17 cellular contexts compared by ENCODE assay signal in genomic region chr14:71290301-71290700, GRCh38. TPM values are rescaled to one million over a fixed set of nuclear protein-coding genes. Genes with fewer than 3 reads are reported as not detected.
DNase-seq lines count a peak whose midpoint lies in the region; ATAC-seq and TF ChIP-seq lines count a peak whose summit lies in the region.
"Had no signal": no experiment of that assay in that cellular context is flagged by ENCODE, and none has a peak within 500 bp of the region (broad histone marks: within the 10 kb centered on the region; RNA-seq: fewer than 3 reads in every experiment).

No MANE protein-coding gene starts in this region.

- in situ Hi-C loops in astrocyte of the spinal cord (cut with HindIII; ENCODE audit: low sequenced_read_pairs): no loop called here

- intact Hi-C loops in left colon (cut with DNase I, micrococcal nuclease): no loop called here

- ATAC-seq in GM23338: no peak
- ATAC-seq in left colon: peak; percentile 24

- H3K36me3 Mint-ChIP-seq in GM23338 (ENCODE audit: low read depth): peaks cover 5% of the 10 kb centered on the region; the same call in 2 of the 3 replicates
- H3K36me3 Mint-ChIP-seq: CD4-positive, CD25-positive, alpha-beta regulatory T cell had no signal

- H3K9me3 ChIP-seq in MM.1S (replicated peaks; ENCODE audit: insufficient read depth, low read length): no peaks in the 10 kb centered on the region
- H3K9me3 ChIP-seq in suprapubic skin: no peaks in the 10 kb centered on the region
- H3K9me3 ChIP-seq in right atrium auricular region: peaks cover 0 to 2% of the 10 kb centered on the region in 2 donors
- H3K9me3 ChIP-seq: SJSA1 had no signal

- no peaks in the 10 kb centered on the region for H3K79me2 ChIP-seq in GM23338 (replicated peaks; ENCODE audit: insufficient read depth)
- H3K79me2 ChIP-seq in MM.1S (ENCODE audit: low read length): no peaks in the 10 kb centered on the region

- H3K9ac ChIP-seq in MM.1S (ENCODE audit: low read length): peak overlapping the region; percentile 35; the same call in 1 of the 2 replicates

- TF ChIP-seq EP300 in suprapubic skin (IDR thresholded peaks at IDR 0.05): no peak

- peaks cover 4% of the 10 kb centered on the region; the same call in 1 of the 3 replicates for H3K4me1 Mint-ChIP-seq in GM23338

- H3K36me3 ChIP-seq in GM23338 (ENCODE audit: insufficient read depth): no peaks in the 10 kb centered on the region
- H3K36me3 ChIP-seq in MM.1S (replicated peaks; ENCODE audit: insufficient read depth, low read length): no peaks in the 10 kb centered on the region
- H3K36me3 ChIP-seq in suprapubic skin: no peaks in the 10 kb centered on the region
- H3K36me3 ChIP-seq in right atrium auricular region: no peaks in the 10 kb centered on the region
- H3K36me3 ChIP-seq: cardiac muscle cell, SJSA1 had no signal

- H3K9me2 ChIP-seq in GM23338 (ENCODE audit: insufficient read depth) (peaks cover 4% of the 10 kb centered on the region; the same call in 1 of the 2 replicates), MM.1S (replicated peaks; ENCODE audit: insufficient read depth, low read length) (no peaks in the 10 kb centered on the region)

- TF ChIP-seq POLR2A in suprapubic skin (IDR thresholded peaks at IDR 0.05): no peak

- H3K27me3 ChIP-seq in GM23338 (ENCODE audit: insufficient read depth) (no peaks in the 10 kb centered on the region), MM.1S (replicated peaks; ENCODE audit: insufficient read depth, low read length) (no peaks in the 10 kb centered on the region), suprapubic skin (no peaks in the 10 kb centered on the region), right atrium auricular region (no peaks in the 10 kb centered on the region)
- H3K27me3 ChIP-seq: cardiac muscle cell, dorsolateral prefrontal cortex, SJSA1 had no signal

- H3K9me3 Mint-ChIP-seq in GM23338: peaks cover 6% of the 10 kb centered on the region
- H3K9me3 Mint-ChIP-seq: neural crest cell; T-helper 1 cell treated with Interleukin-12 subunit alpha and Interleukin-12 subunit beta and Interleukin-4 antibody, amounts not matched to agents 30 μg/mL and 1 μg/mL, for 36 hours had no signal

- H3K4me3 ChIP-seq in GM23338: no peak overlapping the region
- no peak overlapping the region; the same call in 1 of the 2 replicates for H3K4me3 ChIP-seq in MM.1S (ENCODE audit: low read length)
- no peak overlapping the region for H3K4me3 ChIP-seq in astrocyte of the spinal cord (ENCODE audit: low read depth, low read length)
- no peak overlapping the region for H3K4me3 ChIP-seq in suprapubic skin
- no peak overlapping the region for H3K4me3 ChIP-seq in right atrium auricular region
- H3K4me3 ChIP-seq: cardiac muscle cell, dorsolateral prefrontal cortex, SJSA1 had no signal

- H3F3A ChIP-seq in GM23338 (replicated peaks; ENCODE audit: low read depth) (no peaks in the 10 kb centered on the region), MM.1S (ENCODE audit: insufficient read depth, low read length) (peaks cover 20% of the 10 kb centered on the region)

- H2AFZ ChIP-seq in GM23338 (no peak overlapping the region), MM.1S (ENCODE audit: low read length) (no peak overlapping the region)

- no peak overlapping the region for H3K27ac Mint-ChIP-seq in GM23338

- no peak overlapping the region for H3K4me3 Mint-ChIP-seq in GM23338
- H3K4me3 Mint-ChIP-seq: neural crest cell; T-helper 1 cell treated with Interleukin-12 subunit alpha and Interleukin-12 subunit beta and Interleukin-4 antibody, amounts not matched to agents 30 μg/mL and 1 μg/mL, for 36 hours had no signal

- H4K20me1 ChIP-seq in GM23338 (replicated peaks; ENCODE audit: insufficient read depth) (no peaks in the 10 kb centered on the region), MM.1S (ENCODE audit: insufficient read depth, low read length) (no peaks in the 10 kb centered on the region)

- DNase-seq in GM23338 (ENCODE audit: low spot score) (peak; percentile 17), MM.1S (no peak), astrocyte of the spinal cord (ENCODE audit: low read depth, low spot score) (peak; percentile 30), left colon (no peak), suprapubic skin (ENCODE audit: low spot score in 2 of 2) (no peak), right atrium auricular region (ENCODE audit: low spot score) (no peak), AG08395 (ENCODE audit: low spot score) (no peak)
- DNase-seq: activated CD8-positive, alpha-beta memory T cell treated with anti-CD3 and anti-CD28 coated beads, Interleukin-2, amount 50 U/mL, for 48 hours; NCI-H1092; NCI-H2029 treated with DMSO at 0.1 percent for 48 hours; NCI-H82 had no signal

- TF ChIP-seq CTCF in GM23338 (conservative IDR thresholded peaks at IDR 0.05; ENCODE audit: low read depth in 2 of 2) (no peak), MM.1S (IDR thresholded peaks at IDR 0.05; ENCODE audit: low read length) (no peak), astrocyte of the spinal cord (IDR thresholded peaks at IDR 0.05; ENCODE audit: low read depth, low read length) (no peak), suprapubic skin (IDR thresholded peaks at IDR 0.05) (no peak), right atrium auricular region (IDR thresholded peaks at IDR 0.05) (no peak)

- no peak overlapping the region for H3K27ac ChIP-seq in GM23338 (ENCODE audit: low read depth)
- peak overlapping the region; percentile 93 for H3K27ac ChIP-seq in MM.1S (ENCODE audit: low read length)
- H3K27ac ChIP-seq in suprapubic skin: no peak overlapping the region
- H3K27ac ChIP-seq in right atrium auricular region: no peak overlapping the region
- H3K27ac ChIP-seq: cardiac muscle cell, SJSA1 had no signal

- H3K27me3 Mint-ChIP-seq in GM23338 (ENCODE audit: insufficient read depth, low read depth, poor library complexity): peaks cover 6% of the 10 kb centered on the region

- H3K4me2 ChIP-seq in GM23338 (no peak overlapping the region), MM.1S (ENCODE audit: low read depth, low read length) (peak overlapping the region; percentile 34; the same call in 1 of the 2 replicates)

- WGBS in suprapubic skin: 77% methylated on average over 6 of the region's 6 CpGs

- H3K4me1 ChIP-seq in GM23338 (ENCODE audit: insufficient read depth): no peaks in the 10 kb centered on the region
- H3K4me1 ChIP-seq in MM.1S (ENCODE audit: low read length): peaks cover 34% of the 10 kb centered on the region
- peaks cover 4% of the 10 kb centered on the region for H3K4me1 ChIP-seq in suprapubic skin
- H3K4me1 ChIP-seq in right atrium auricular region: no peaks in the 10 kb centered on the region

TF ChIP-seq in GM23338, 12 proteins besides CTCF, POLR2A, EP300 and RAD21 (continues in another document):
- no peak for TF ChIP-seq POLR2AphosphoS5 (IDR thresholded peaks at IDR 0.05; ENCODE audit: low read depth)
- TF ChIP-seq CREB1 (CRISPR knock-in tag; IDR thresholded peaks at IDR 0.05; ENCODE audit: low read depth): no peak
- no peak for TF ChIP-seq STAT1 (IDR thresholded peaks at IDR 0.05; ENCODE audit: unreplicated experiment)
- no peak for TF ChIP-seq EZH2phosphoT487 (IDR thresholded peaks at IDR 0.05; ENCODE audit: unreplicated experiment)
- no peak for TF ChIP-seq ETS1 (IDR thresholded peaks at IDR 0.05)
- no peak for TF ChIP-seq NANOG (IDR thresholded peaks at IDR 0.05; ENCODE audit: borderline replicate concordance)
- TF ChIP-seq REST (IDR thresholded peaks at IDR 0.05; ENCODE audit: unreplicated experiment): no peak
- TF ChIP-seq JUNB (IDR thresholded peaks at IDR 0.05; ENCODE audit: unreplicated experiment): no peak

RNA-seq across cellular contexts. Expression of gene SIPA1L1, which starts 30.0 kb away (rescaled TPM):
- total RNA-seq in GM23338 (2014; rRNA removed; shearing (Covaris generic)): 46.6 and 61.0 TPM in 2 replicates
- 31.7 and 33.3 TPM in 2 replicates for polyA plus RNA-seq in GM23338 (2016; fragmentation: Nextera tagmentation; extraction: Ambion mirVana)
- total RNA-seq in left colon (10 to 100 TPM; 53.1 to 61.8 TPM), suprapubic skin (10 to 100 TPM; 38.4 to 64.4 (median 46.7) TPM), right atrium auricular region (1 to 10 TPM; 5.6 to 9.6 TPM)

Comparison
In these comparisons a context has a peak if more than half of its experiments do, and no peak if none do; other contexts are left out.
1. DNase-seq: peak in GM23338 (single experiment) and astrocyte of the spinal cord (single experiment); none in MM.1S (single experiment), left colon (0 of 2), suprapubic skin (0 of 2), right atrium auricular region (single experiment) and AG08395 (single experiment).